Comparison of ENCODE assay signal across 11 cellular contexts in genomic region chr1:202207292-202207691, GRCh38. TPM values are rescaled to one million over a fixed set of nuclear protein-coding genes. Genes with fewer than 3 reads are reported as not detected.
DNase-seq lines count a peak whose midpoint lies in the region; ATAC-seq, FAIRE-seq and TF ChIP-seq lines count a peak whose summit lies in the region.
"Had no signal": no experiment of that assay in that cellular context is flagged by ENCODE, and none has a peak within 500 bp of the region (broad histone marks: within the 10 kb centered on the region; RNA-seq: fewer than 3 reads in every experiment).

No MANE protein-coding gene starts in this region.

- H3K4me3 ChIP-seq in IMR-90 (ENCODE audit: insufficient read depth, low read depth, low read length) (no peak overlapping the region), astrocyte of the spinal cord (ENCODE audit: low read depth, low read length) (no peak overlapping the region), lower lobe of right lung (no peak overlapping the region), small intestine (ENCODE audit: low read depth in 1 of 2, low read length in 2 of 2) (no peak overlapping the region)

- H2BK15ac ChIP-seq in IMR-90 (ENCODE audit: low read depth, low read length): no peak overlapping the region

- H3K23ac ChIP-seq in IMR-90 (ENCODE audit: low read depth, low read length): no peak overlapping the region

- no peak overlapping the region for H2BK20ac ChIP-seq in IMR-90 (ENCODE audit: low read depth, low read length)

- DNase-seq in IMR-90 (peak; percentile 73), astrocyte of the spinal cord (ENCODE audit: low read depth, low spot score) (peak; percentile 84), lung microvascular endothelial cell (ENCODE audit: low read depth in 2 of 2) (peak; percentile 69 to 82), CD1c-positive myeloid dendritic cell (ENCODE audit: extremely low spot score) (no peak), superior temporal gyrus (ENCODE audit: extremely low spot score) (no peak), lower lobe of right lung (no peak), small intestine (no peak)
- DNase-seq: activated naive CD4-positive, alpha-beta T cell; trophoblast cell had no signal

- ATAC-seq in IMR-90 (ENCODE audit: low read depth) (peak; percentile 79), lower lobe of right lung (no peak)

- POLR2A ChIA-PET in IMR-90 (lab: Charles Lee; ENCODE audit: unreplicated experiment): no interaction called here

- no peak overlapping the region for H3K4me2 ChIP-seq in IMR-90 (ENCODE audit: low read depth, low read length)

- no peak for FAIRE-seq in small intestine (lab: Jason Lieb, UNC)

- TF ChIP-seq RAD21 in IMR-90 (IDR thresholded peaks at IDR 0.05; ENCODE audit: low read length): peak; percentile 20; the same call in 1 of the 2 replicates

- in situ Hi-C loops in IMR-90 (cut with MboI; ENCODE audit: low sequenced_read_pairs) (no loop called here), astrocyte of the spinal cord (cut with HindIII; ENCODE audit: low sequenced_read_pairs) (loop anchor here (25.0 kb wide), 1 partner anchor 105 kb away; no protein-coding TSS in a partner anchor)

- H2AK9ac ChIP-seq in IMR-90 (replicated peaks; ENCODE audit: low read depth, low read length, poor library complexity): peak overlapping the region; percentile 28

- no peak overlapping the region for H4K5ac ChIP-seq in IMR-90 (ENCODE audit: low read depth, low read length)

- CTCF ChIA-PET in IMR-90 (lab: Yijun Ruan, JAX): no interaction called here

- H3K18ac ChIP-seq in IMR-90 (ENCODE audit: low read depth, low read length): no peak overlapping the region

- H3K9me1 ChIP-seq in IMR-90 (ENCODE audit: insufficient read depth, low read length): no peaks in the 10 kb centered on the region

- H4K91ac ChIP-seq in IMR-90 (ENCODE audit: insufficient read depth, low read depth, low read length): no peak overlapping the region

- H3K9me3 ChIP-seq in IMR-90 (ENCODE audit: control insufficient read depth, insufficient read depth, low read length) (no peaks in the 10 kb centered on the region; the same call in 1 of the 2 replicates), lower lobe of right lung (no peaks in the 10 kb centered on the region), small intestine (ENCODE audit: control insufficient read depth, low read depth) (no peaks in the 10 kb centered on the region)

- WGBS in IMR-90 (ENCODE audit: extremely low coverage in 2 of 2, insufficient read length in 1 of 2), 2 experiments: 56% methylated on average over 1 of the region's 1 CpG; no CpG with 5 or more reads in 1 of the 2 experiments
- 41 to 78% (median 67%) methylated on average over 1 of the region's 1 CpG for WGBS in small intestine, 3 donors

- H3K4me1 ChIP-seq in IMR-90 (ENCODE audit: control insufficient read depth, insufficient read depth, low read length) (no peaks in the 10 kb centered on the region), lower lobe of right lung (no peaks in the 10 kb centered on the region), small intestine (ENCODE audit: control insufficient read depth in 2 of 2, insufficient read depth in 1 of 2, low read depth in 1 of 2, low read length in 1 of 2) (no peaks in the 10 kb centered on the region)

- no peaks in the 10 kb centered on the region for H3K79me1 ChIP-seq in IMR-90 (ENCODE audit: low read depth in 1 of 2, low read length in 2 of 2)

- H3K27ac ChIP-seq in C4-2B (no peak overlapping the region), IMR-90 (ENCODE audit: insufficient read depth, low read length) (no peak overlapping the region), lower lobe of right lung (no peak overlapping the region), small intestine (ENCODE audit: low read depth in 1 of 2, low read length in 1 of 2) (no peak overlapping the region)

- TF ChIP-seq CTCF in C4-2B (conservative IDR thresholded peaks at IDR 0.05) (peak; percentile 13; the same call in 1 of the 2 replicates), IMR-90 (conservative IDR thresholded peaks at IDR 0.05; ENCODE audit: low read depth, low read length) (peak; percentile 22; the same call in 1 of the 2 replicates), astrocyte of the spinal cord (IDR thresholded peaks at IDR 0.05; ENCODE audit: low read depth, low read length) (peak; percentile 47), lower lobe of right lung (IDR thresholded peaks at IDR 0.05) (no peak)

- no peak overlapping the region for H4K8ac ChIP-seq in IMR-90 (ENCODE audit: low read depth in 2 of 2, low read length in 2 of 2)

- H3K14ac ChIP-seq in IMR-90 (replicated peaks; ENCODE audit: low read depth, low read length): no peak overlapping the region

- dilution Hi-C loops in IMR-90 (cut with HindIII; ENCODE audit: low sequenced_read_pairs, unreplicated experiment): no loop called here

- H3K9ac ChIP-seq in IMR-90 (ENCODE audit: low read depth, low read length): no peak overlapping the region

- H2AFZ ChIP-seq in IMR-90 (replicated peaks; ENCODE audit: low read length, poor library complexity): no peak overlapping the region

- H2BK5ac ChIP-seq in IMR-90 (ENCODE audit: low read depth, low read length, poor library complexity, severe bottlenecking): no peak overlapping the region

- H3K4ac ChIP-seq in IMR-90 (ENCODE audit: low read depth, low read length): no peak overlapping the region

- H3K36me3 ChIP-seq in IMR-90 (ENCODE audit: control insufficient read depth, insufficient read depth, low read length) (no peaks in the 10 kb centered on the region), lower lobe of right lung (no peaks in the 10 kb centered on the region), small intestine (ENCODE audit: control insufficient read depth in 2 of 2, insufficient read depth in 2 of 2, low read length in 2 of 2) (no peaks in the 10 kb centered on the region)

- no peak overlapping the region for H2BK120ac ChIP-seq in IMR-90 (ENCODE audit: low read depth, low read length)

- no peak for TF ChIP-seq POLR2A in IMR-90 (IDR thresholded peaks at IDR 0.05; ENCODE audit: low read depth, low read length)

- H2AK5ac ChIP-seq in IMR-90 (ENCODE audit: low read depth, low read length): no peak overlapping the region

- intact Hi-C loops in IMR-90 (cut with micrococcal nuclease): no loop called here
- intact Hi-C loops in lower lobe of right lung (cut with DNase I): no loop called here

- H3K56ac ChIP-seq in IMR-90 (ENCODE audit: extremely low read depth, insufficient read depth, low read length): no peak overlapping the region

- H3K27me3 ChIP-seq in IMR-90 (ENCODE audit: control insufficient read depth, insufficient read depth, low read length): peaks cover 50% of the 10 kb centered on the region
- H3K27me3 ChIP-seq in lower lobe of right lung (ENCODE audit: low read depth): peaks cover 5% of the 10 kb centered on the region
- H3K27me3 ChIP-seq in small intestine (ENCODE audit: control insufficient read depth in 2 of 2, insufficient read depth in 2 of 2, low read length in 2 of 2): peaks cover 0 to 5% of the 10 kb centered on the region in 2 donors

- no TSS peak for BruUV-seq in IMR-90 (replicated peaks; lab: Mats Ljungman, UMichigan)

- H4K20me1 ChIP-seq in IMR-90 (ENCODE audit: insufficient read depth, low read length): no peaks in the 10 kb centered on the region

TF ChIP-seq in IMR-90, 13 proteins besides CTCF, POLR2A, EP300 and RAD21:
- TF ChIP-seq CHD1 (IDR thresholded peaks at IDR 0.05; ENCODE audit: low read depth, low read length) (no peak), SMC3 (IDR thresholded peaks at IDR 0.05; ENCODE audit: low read depth, low read length) (no peak), BHLHE40 (IDR thresholded peaks at IDR 0.05; ENCODE audit: low read depth, low read length) (no peak), RFX5 (IDR thresholded peaks at IDR 0.05; ENCODE audit: low read depth, low read length) (no peak), RCOR1 (IDR thresholded peaks at IDR 0.05; ENCODE audit: insufficient replicate concordance, low read length) (no peak), MAZ (IDR thresholded peaks at IDR 0.05; ENCODE audit: borderline replicate concordance, low read depth, low read length) (no peak), NFE2L2 (IDR thresholded peaks at IDR 0.05; ENCODE audit: low read depth, low read length) (no peak), FOS (IDR thresholded peaks at IDR 0.05; ENCODE audit: low read depth, low read length) (no peak), CEBPB (IDR thresholded peaks at IDR 0.05; ENCODE audit: low read depth, low read length) (no peak)
- TF ChIP-seq, protein P1, sequence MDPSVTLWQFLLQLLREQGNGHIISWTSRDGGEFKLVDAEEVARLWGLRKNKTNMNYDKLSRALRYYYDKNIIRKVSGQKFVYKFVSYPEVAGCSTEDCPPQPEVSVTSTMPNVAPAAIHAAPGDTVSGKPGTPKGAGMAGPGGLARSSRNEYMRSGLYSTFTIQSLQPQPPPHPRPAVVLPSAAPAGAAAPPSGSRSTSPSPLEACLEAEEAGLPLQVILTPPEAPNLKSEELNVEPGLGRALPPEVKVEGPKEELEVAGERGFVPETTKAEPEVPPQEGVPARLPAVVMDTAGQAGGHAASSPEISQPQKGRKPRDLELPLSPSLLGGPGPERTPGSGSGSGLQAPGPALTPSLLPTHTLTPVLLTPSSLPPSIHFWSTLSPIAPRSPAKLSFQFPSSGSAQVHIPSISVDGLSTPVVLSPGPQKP (IDR thresholded peaks at IDR 0.05; ENCODE audit: borderline replicate concordance, low read depth, low read length): no peak
- TF ChIP-seq, protein P2, sequence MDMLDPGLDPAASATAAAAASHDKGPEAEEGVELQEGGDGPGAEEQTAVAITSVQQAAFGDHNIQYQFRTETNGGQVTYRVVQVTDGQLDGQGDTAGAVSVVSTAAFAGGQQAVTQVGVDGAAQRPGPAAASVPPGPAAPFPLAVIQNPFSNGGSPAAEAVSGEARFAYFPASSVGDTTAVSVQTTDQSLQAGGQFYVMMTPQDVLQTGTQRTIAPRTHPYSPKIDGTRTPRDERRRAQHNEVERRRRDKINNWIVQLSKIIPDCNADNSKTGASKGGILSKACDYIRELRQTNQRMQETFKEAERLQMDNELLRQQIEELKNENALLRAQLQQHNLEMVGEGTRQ (IDR thresholded peaks at IDR 0.05; ENCODE audit: low read depth, low read length): no peak

RNA-seq across cellular contexts. Expression of gene LGR6, which starts 13.7 kb away (rescaled TPM):
- not detected in 2 replicates for total RNA-seq in IMR-90 (2012; rRNA removed)
- not detected in 2 replicates for polyA plus RNA-seq in IMR-90 (2012; rRNA removed)
- 0.01 TPM in 1 of 2 replicates, not detected in the other for polyA plus RNA-seq in IMR-90 (2012; cell fraction: cytosol; rRNA removed)
- not detected in 2 replicates for polyA plus RNA-seq in IMR-90 (2012; cell fraction: nucleus; rRNA removed; ENCODE audit: low replicate concordance)
- total RNA-seq in lung microvascular endothelial cell: not detected in 2 replicates
- 1.7 TPM for total RNA-seq in lower lobe of right lung
- 1 to 10 TPM in 1 of 3 donors, under 1 TPM in 1, not detected in 1; 0.27 to 1.0 TPM for polyA plus RNA-seq in small intestine
- total RNA-seq: T-helper 1 cell treated with Interleukin-12 subunit alpha and Interleukin-12 subunit beta and Interleukin-4 antibody, amounts not matched to agents 30 ng/mL and 1 ng/mL, for 36 hours had no signal

RNA-seq across cellular contexts. Expression of gene PTPN7, which starts 46.9 kb away (rescaled TPM):
- total RNA-seq in IMR-90 (2012; rRNA removed): not detected in 2 replicates
- 0.05 TPM in 1 of 2 replicates, not detected in the other for polyA plus RNA-seq in IMR-90 (2012; rRNA removed)
- polyA plus RNA-seq in IMR-90 (2012; cell fraction: cytosol; rRNA removed): not detected in 2 replicates
- not detected in 2 replicates for polyA plus RNA-seq in IMR-90 (2012; cell fraction: nucleus; rRNA removed; ENCODE audit: low replicate concordance)
- total RNA-seq in lung microvascular endothelial cell: not detected in 2 replicates
- total RNA-seq in lower lobe of right lung: 8.5 TPM
- 1 to 10 TPM; 1.9 to 8.9 (median 2.5) TPM for polyA plus RNA-seq in small intestine

Comparison
In these comparisons a context has a peak if more than half of its experiments do, and no peak if none do; other contexts are left out.
1. DNase-seq: peak in IMR-90 (single experiment), astrocyte of the spinal cord (single experiment) and lung microvascular endothelial cell (2 of 2); none in CD1c-positive myeloid dendritic cell (single experiment), superior temporal gyrus (single experiment), lower lobe of right lung (single experiment) and small intestine (single experiment).